In genomic region chr1:2607681-2608041, GRCh38 we compare ENCODE assay signal across 14 cellular contexts. TPM values are rescaled to one million over a fixed set of nuclear protein-coding genes. Genes with fewer than 3 reads are reported as not detected.
"Had no signal": no experiment of that assay in that cellular context is flagged by ENCODE, and none has a peak within 500 bp of the region (broad histone marks: within the 10 kb centered on the region; RNA-seq: fewer than 3 reads in every experiment).

No MANE protein-coding gene starts in this region.

- H3K27ac Mint-ChIP-seq: activated CD8-positive, alpha-beta T cell treated with anti-CD3 and anti-CD28 coated beads, Interleukin-2, amount 10 ng/mL, durations not matched to agents 7 days and 5 days; activated naive CD8-positive, alpha-beta T cell treated with anti-CD3 and anti-CD28 coated beads, Interleukin-2, amount 50 U/mL, for 24 hours had no signal

- H2AFZ ChIP-seq: parathyroid adenoma had no signal

- H3K36me3 ChIP-seq: cardiac muscle cell, left lung, upper lobe of left lung, WERI-Rb-1 had no signal

- H3K27me3 ChIP-seq: cardiac muscle cell, upper lobe of left lung had no signal

- H3K4me1 ChIP-seq: parathyroid adenoma had no signal

- ATAC-seq: activated CD8-positive, alpha-beta T cell treated with anti-CD3 and anti-CD28 coated beads, Interleukin-2, amount 10 ng/mL, durations not matched to agents 7 days and 5 days; activated naive CD8-positive, alpha-beta T cell treated with anti-CD3 and anti-CD28 coated beads, Interleukin-2, amount 50 U/mL, for 24 hours; left lung had no signal

- H3K9me3 ChIP-seq: left lung, upper lobe of left lung had no signal

- H3K27me3 Mint-ChIP-seq: activated naive CD8-positive, alpha-beta T cell treated with anti-CD3 and anti-CD28 coated beads, Interleukin-2, amount 50 U/mL, for 24 hours had no signal

- H3K4me2 ChIP-seq: smooth muscle cell had no signal

- DNase-seq: activated CD4-positive, alpha-beta T cell treated with anti-CD3 and anti-CD28 coated beads for 4 hours; activated CD8-positive, alpha-beta memory T cell treated with anti-CD3 and anti-CD28 coated beads, Interleukin-2, amount 50 U/mL, for 48 hours; activated CD8-positive, alpha-beta T cell treated with anti-CD3 and anti-CD28 coated beads, Interleukin-2, amount 10 ng/mL, durations not matched to agents 7 days and 5 days; activated naive CD4-positive, alpha-beta T cell treated with Interleukin-2 at 50 U/mL for 16 hours; activated naive CD8-positive, alpha-beta T cell treated with anti-CD3 and anti-CD28 coated beads, Interleukin-2, amount 50 U/mL, for 24 hours; retina; stimulated activated naive CD4-positive, alpha-beta T cell; WERI-Rb-1 had no signal

- H3K4me3 Mint-ChIP-seq: activated CD8-positive, alpha-beta T cell treated with anti-CD3 and anti-CD28 coated beads, Interleukin-2, amount 10 ng/mL, durations not matched to agents 7 days and 5 days; activated naive CD8-positive, alpha-beta T cell treated with anti-CD3 and anti-CD28 coated beads, Interleukin-2, amount 50 U/mL, for 24 hours; neural crest cell had no signal

- H3K27ac ChIP-seq: cardiac muscle cell, left lung, parathyroid adenoma, upper lobe of left lung, WERI-Rb-1 had no signal

- H3K79me2 ChIP-seq: parathyroid adenoma had no signal

- H3K4me1 Mint-ChIP-seq: activated naive CD8-positive, alpha-beta T cell treated with anti-CD3 and anti-CD28 coated beads, Interleukin-2, amount 50 U/mL, for 24 hours; neural crest cell had no signal

- H3K4me3 ChIP-seq: cardiac muscle cell, left lung, smooth muscle cell, upper lobe of left lung had no signal

RNA-seq across cellular contexts. Expression of gene MMEL1, which starts 25.2 kb away (rescaled TPM):
- total RNA-seq: cardiac muscle cell, smooth muscle cell had no signal
- polyA plus RNA-seq: cardiac muscle cell had no signal

RNA-seq across cellular contexts. Expression of gene TNFRSF14, which starts 51.5 kb away (rescaled TPM):
- total RNA-seq: smooth muscle cell had no signal
- polyA plus RNA-seq: smooth muscle cell had no signal
